ENCODE assay signal across 13 cellular contexts in the genomic region with DNA sequence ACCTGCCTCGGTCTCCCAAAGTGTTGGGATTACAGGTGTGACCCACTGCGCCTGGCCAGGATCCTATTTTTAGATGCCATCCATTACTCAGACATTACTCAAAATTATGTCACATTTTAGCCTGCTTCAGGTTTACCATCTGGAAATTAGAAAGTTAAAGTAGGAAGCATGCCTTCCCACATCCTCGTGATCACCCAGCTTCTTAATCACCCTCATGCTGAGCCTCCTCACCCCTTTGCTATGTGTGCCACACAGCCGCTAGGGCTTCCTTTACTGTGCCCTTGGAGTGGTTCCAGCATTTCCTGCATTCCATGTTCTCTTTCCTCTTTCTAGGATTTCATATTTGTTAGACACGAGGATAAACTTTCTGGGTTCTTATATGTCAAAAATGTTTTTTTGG. TPM values are rescaled to one million over a fixed set of nuclear protein-coding genes. Genes with fewer than 3 reads are reported as not detected.
DNase-seq lines count a peak whose midpoint lies in the region; TF ChIP-seq lines count a peak whose summit lies in the region.
"Had no signal": no experiment of that assay in that cellular context is flagged by ENCODE, and none has a peak within 500 bp of the region (broad histone marks: within the 10 kb centered on the region; RNA-seq: fewer than 3 reads in every experiment).

No MANE protein-coding gene starts in this region.

- no peaks in the 10 kb centered on the region for H3K9me2 ChIP-seq in hepatocyte (replicated peaks; ENCODE audit: insufficient read depth)

- TF ChIP-seq RAD21 in Ishikawa (IDR thresholded peaks at IDR 0.05; ENCODE audit: low read depth): peak; percentile 2; the same call in 1 of the 2 replicates

- no peak overlapping the region for H3K4me2 ChIP-seq in hepatocyte

- H3K4me3 ChIP-seq in hepatocyte: no peak overlapping the region
- H3K4me3 ChIP-seq: dorsolateral prefrontal cortex had no signal

- 82% methylated on average over 5 of the region's 5 CpGs for WGBS in hepatocyte (ENCODE audit: low lambda C conversion rate, missing lambda C conversion rate)

- TF ChIP-seq EP300 in Ishikawa (IDR thresholded peaks at IDR 0.05; ENCODE audit: borderline replicate concordance): peak; percentile 84

- H3K27ac ChIP-seq in hepatocyte: no peak overlapping the region

- no peak for TF ChIP-seq CTCF in AG09319 (IDR thresholded peaks at IDR 0.05; ENCODE audit: low read depth, low read length)
- TF ChIP-seq CTCF in hepatocyte (IDR thresholded peaks at IDR 0.05; ENCODE audit: poor library complexity): no peak

- H3K27me3 ChIP-seq in hepatocyte: no peaks in the 10 kb centered on the region
- H3K27me3 ChIP-seq: dorsolateral prefrontal cortex had no signal

- peaks cover 5% of the 10 kb centered on the region for H3K4me1 ChIP-seq in hepatocyte (ENCODE audit: insufficient read depth)

- no peaks in the 10 kb centered on the region for H3K9me3 ChIP-seq in hepatocyte (ENCODE audit: low read depth)

- H3K36me3 ChIP-seq in hepatocyte (replicated peaks; ENCODE audit: insufficient read depth, low read depth): no peaks in the 10 kb centered on the region

- H4K20me1 ChIP-seq in hepatocyte (ENCODE audit: insufficient read depth, poor library complexity, severe bottlenecking): no peaks in the 10 kb centered on the region

- no peak overlapping the region for H2AFZ ChIP-seq in hepatocyte

- peak; percentile 24 for DNase-seq in AG09319 (ENCODE audit: extremely low read depth, low read depth)
- DNase-seq in astrocyte of the hippocampus (ENCODE audit: low read depth, low spot score): peak; percentile 83
- peak; percentile 99 for DNase-seq in kidney tubule cell (ENCODE audit: low spot score)
- DNase-seq in hepatocyte (ENCODE audit: low spot score): no peak
- DNase-seq in NCI-H524 (lab: John Stamatoyannopoulos, UW): no peak
- DNase-seq in cerebellum (ENCODE audit: low spot score): no peak
- DNase-seq in activated T-cell treated with anti-CD3 and anti-CD28 coated beads for 4 hours: no peak
- DNase-seq: activated B cell treated with CpG ODN at 0.5 μM for 24 hours, activated gamma-delta T cell, dorsolateral prefrontal cortex, kidney, NCI-H1092 treated with DMSO at 0.1 percent for 48 hours had no signal

- peaks cover 3% of the 10 kb centered on the region for H3K79me2 ChIP-seq in hepatocyte

TF ChIP-seq in Ishikawa, 13 proteins besides CTCF, POLR2A, EP300 and RAD21:
- TF ChIP-seq, protein P1, sequence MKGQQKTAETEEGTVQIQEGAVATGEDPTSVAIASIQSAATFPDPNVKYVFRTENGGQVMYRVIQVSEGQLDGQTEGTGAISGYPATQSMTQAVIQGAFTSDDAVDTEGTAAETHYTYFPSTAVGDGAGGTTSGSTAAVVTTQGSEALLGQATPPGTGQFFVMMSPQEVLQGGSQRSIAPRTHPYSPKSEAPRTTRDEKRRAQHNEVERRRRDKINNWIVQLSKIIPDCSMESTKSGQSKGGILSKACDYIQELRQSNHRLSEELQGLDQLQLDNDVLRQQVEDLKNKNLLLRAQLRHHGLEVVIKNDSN (IDR thresholded peaks at IDR 0.05): no peak; the same call in 1 of the 2 replicates
- TF ChIP-seq YY1 (IDR thresholded peaks at IDR 0.05; ENCODE audit: low read depth) (no peak), FOXM1 (IDR thresholded peaks at IDR 0.05; ENCODE audit: borderline replicate concordance, low read depth) (no peak), NFIC (IDR thresholded peaks at IDR 0.05) (peak; percentile 85), CEBPB (IDR thresholded peaks at IDR 0.05) (no peak), TCF12 (IDR thresholded peaks at IDR 0.05; ENCODE audit: low read depth) (peak; percentile 88), ZBTB7A (IDR thresholded peaks at IDR 0.05; ENCODE audit: low read depth) (no peak), EGR1 (IDR thresholded peaks at IDR 0.05) (no peak), TAF1 (IDR thresholded peaks at IDR 0.05; ENCODE audit: low read depth) (no peak), TEAD4 (IDR thresholded peaks at IDR 0.05) (peak; percentile 80), CREB1 (IDR thresholded peaks at IDR 0.05; ENCODE audit: low read depth) (no peak)
- TF ChIP-seq, protein P2, sequence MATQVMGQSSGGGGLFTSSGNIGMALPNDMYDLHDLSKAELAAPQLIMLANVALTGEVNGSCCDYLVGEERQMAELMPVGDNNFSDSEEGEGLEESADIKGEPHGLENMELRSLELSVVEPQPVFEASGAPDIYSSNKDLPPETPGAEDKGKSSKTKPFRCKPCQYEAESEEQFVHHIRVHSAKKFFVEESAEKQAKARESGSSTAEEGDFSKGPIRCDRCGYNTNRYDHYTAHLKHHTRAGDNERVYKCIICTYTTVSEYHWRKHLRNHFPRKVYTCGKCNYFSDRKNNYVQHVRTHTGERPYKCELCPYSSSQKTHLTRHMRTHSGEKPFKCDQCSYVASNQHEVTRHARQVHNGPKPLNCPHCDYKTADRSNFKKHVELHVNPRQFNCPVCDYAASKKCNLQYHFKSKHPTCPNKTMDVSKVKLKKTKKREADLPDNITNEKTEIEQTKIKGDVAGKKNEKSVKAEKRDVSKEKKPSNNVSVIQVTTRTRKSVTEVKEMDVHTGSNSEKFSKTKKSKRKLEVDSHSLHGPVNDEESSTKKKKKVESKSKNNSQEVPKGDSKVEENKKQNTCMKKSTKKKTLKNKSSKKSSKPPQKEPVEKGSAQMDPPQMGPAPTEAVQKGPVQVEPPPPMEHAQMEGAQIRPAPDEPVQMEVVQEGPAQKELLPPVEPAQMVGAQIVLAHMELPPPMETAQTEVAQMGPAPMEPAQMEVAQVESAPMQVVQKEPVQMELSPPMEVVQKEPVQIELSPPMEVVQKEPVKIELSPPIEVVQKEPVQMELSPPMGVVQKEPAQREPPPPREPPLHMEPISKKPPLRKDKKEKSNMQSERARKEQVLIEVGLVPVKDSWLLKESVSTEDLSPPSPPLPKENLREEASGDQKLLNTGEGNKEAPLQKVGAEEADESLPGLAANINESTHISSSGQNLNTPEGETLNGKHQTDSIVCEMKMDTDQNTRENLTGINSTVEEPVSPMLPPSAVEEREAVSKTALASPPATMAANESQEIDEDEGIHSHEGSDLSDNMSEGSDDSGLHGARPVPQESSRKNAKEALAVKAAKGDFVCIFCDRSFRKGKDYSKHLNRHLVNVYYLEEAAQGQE (IDR thresholded peaks at IDR 0.05; ENCODE audit: low read depth): no peak
- TF ChIP-seq, protein P3, sequence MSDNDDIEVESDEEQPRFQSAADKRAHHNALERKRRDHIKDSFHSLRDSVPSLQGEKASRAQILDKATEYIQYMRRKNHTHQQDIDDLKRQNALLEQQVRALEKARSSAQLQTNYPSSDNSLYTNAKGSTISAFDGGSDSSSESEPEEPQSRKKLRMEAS (IDR thresholded peaks at IDR 0.05): peak; percentile 73
TF ChIP-seq in Ishikawa: peak in this region for 4.

RNA-seq across cellular contexts. Expression of a gene that starts 9.3 kb away (rescaled TPM):
- total RNA-seq in hepatocyte (9.2 and 11.4 TPM in 2 replicates), cerebellum (8.4 TPM)
- polyA plus RNA-seq in hepatocyte: 11.7 and 15.4 TPM in 2 replicates
- total RNA-seq: activated B cell treated with CpG ODN at 0.5 μM for 24 hours had no signal

RNA-seq across cellular contexts. Expression of a gene that starts 45.3 kb away (rescaled TPM):
- total RNA-seq in hepatocyte: 22.2 and 27.0 TPM in 2 replicates
- polyA plus RNA-seq in hepatocyte: 41.8 and 46.8 TPM in 2 replicates
- total RNA-seq in cerebellum: 12.2 TPM

RNA-seq across cellular contexts. Expression of a gene that starts 45.4 kb away (rescaled TPM):
- total RNA-seq in hepatocyte: 31.8 and 42.5 TPM in 2 replicates
- 39.0 and 46.5 TPM in 2 replicates for polyA plus RNA-seq in hepatocyte
- 62.9 TPM for total RNA-seq in cerebellum

Comparison
In these comparisons a context has a peak if more than half of its experiments do, and no peak if none do; other contexts are left out.
1. DNase-seq: peak in AG09319 (single experiment), astrocyte of the hippocampus (single experiment) and kidney tubule cell (single experiment); none in hepatocyte (single experiment), NCI-H524 (0 of 2), cerebellum (single experiment) and activated T-cell treated with anti-CD3 and anti-CD28 coated beads for 4 hours (single experiment).